Comparison of ENCODE assay signal across 17 cellular contexts in the genomic region with DNA sequence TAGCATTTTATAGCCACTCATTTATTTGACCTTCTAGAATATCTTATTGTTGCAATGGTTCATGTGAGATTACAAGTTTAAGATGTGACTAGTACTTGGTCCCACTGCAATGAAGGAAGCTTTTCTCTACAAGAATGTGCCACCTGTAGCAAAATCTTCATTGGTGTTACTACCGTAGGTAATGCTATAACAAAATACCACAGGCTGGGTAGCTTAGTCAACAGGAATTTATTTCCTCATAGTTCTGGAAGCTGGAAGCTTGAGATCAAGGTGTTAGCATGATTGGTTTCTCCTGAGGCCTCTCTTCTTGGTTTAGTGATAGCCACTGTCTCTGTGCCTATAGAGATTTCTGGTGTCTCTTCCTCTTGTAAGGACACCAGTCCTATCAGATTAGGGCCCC.
DNase-seq lines count a peak whose midpoint lies in the region; ATAC-seq, FAIRE-seq and TF ChIP-seq lines count a peak whose summit lies in the region.
"Had no signal": no experiment of that assay in that cellular context is flagged by ENCODE, and none has a peak within 500 bp of the region (broad histone marks: within the 10 kb centered on the region; RNA-seq: fewer than 3 reads in every experiment).

No MANE protein-coding gene starts in this region.

- H3K4me1 ChIP-seq in mammary epithelial cell (ENCODE audit: insufficient read depth, low read length) (no peaks in the 10 kb centered on the region), breast epithelium (no peaks in the 10 kb centered on the region), GM23338 (ENCODE audit: insufficient read depth) (no peaks in the 10 kb centered on the region), testis (no peaks in the 10 kb centered on the region)

- CTCF ChIA-PET in mammary epithelial cell (lab: Charles Lee; ENCODE audit: low non-redundant PET) = no interaction called here

- no peak overlapping the region for H2AFZ ChIP-seq in mammary epithelial cell (ENCODE audit: low read depth, low read length)
- H2AFZ ChIP-seq in GM23338 = no peak overlapping the region; the same call in 1 of the 2 replicates

- H3K36me3 ChIP-seq in mammary epithelial cell (ENCODE audit: insufficient read depth, low read length) = no peaks in the 10 kb centered on the region
- no peaks in the 10 kb centered on the region for H3K36me3 ChIP-seq in breast epithelium
- no peaks in the 10 kb centered on the region for H3K36me3 ChIP-seq in bronchial epithelial cell (ENCODE audit: control insufficient read depth, insufficient read depth, low read length)
- H3K36me3 ChIP-seq in GM23338 (ENCODE audit: insufficient read depth) = no peaks in the 10 kb centered on the region
- H3K36me3 ChIP-seq in testis (ENCODE audit: low read depth, missing control alignments) = no peaks in the 10 kb centered on the region

- no peak for FAIRE-seq in bronchial epithelial cell (lab: Jason Lieb, UNC)
- FAIRE-seq: GM12891, GM19239, H54 had no signal

- no peak overlapping the region for H3K9ac ChIP-seq in mammary epithelial cell (ENCODE audit: insufficient read depth, low read length)

- WGBS in mammary epithelial cell (ENCODE audit: low coverage, missing lambda C conversion rate) = 43% methylated on average over 1 of the region's 1 CpG
- WGBS in testis, 2 donors = 73 to 89% methylated on average over 1 of the region's 1 CpG

- DNase-seq in mammary epithelial cell = peak; percentile 33
- no peak for DNase-seq in breast epithelium (ENCODE audit: low spot score in 2 of 2)
- DNase-seq in bronchial epithelial cell (ENCODE audit: low read depth) = peak; percentile 33
- DNase-seq in kidney tubule cell (ENCODE audit: low spot score) = peak; percentile 85
- no peak for DNase-seq in Kasumi-1 (lab: John Stamatoyannopoulos, UW)
- no peak for DNase-seq in GM23338 (ENCODE audit: low spot score)
- no peak for DNase-seq in testis
- DNase-seq: CD8-positive, alpha-beta T cell; COR-L47; DMS 273 treated with DMSO at 0.1 percent for 48 hours; IMR-90 had no signal

- H4K20me1 ChIP-seq in mammary epithelial cell (ENCODE audit: insufficient read depth, low read length) = no peaks in the 10 kb centered on the region
- no peaks in the 10 kb centered on the region for H4K20me1 ChIP-seq in GM23338 (replicated peaks; ENCODE audit: insufficient read depth)

- ATAC-seq in GM23338 (no peak), HG02678 (IDR thresholded peaks at IDR 0.05; ENCODE audit: unreplicated experiment) (no peak)
- ATAC-seq: CD8-positive, alpha-beta T cell had no signal

- H3K36me3 Mint-ChIP-seq in GM23338 (ENCODE audit: low read depth) = no peaks in the 10 kb centered on the region
- H3K36me3 Mint-ChIP-seq: CD14-positive monocyte; CD8-positive, alpha-beta T cell had no signal

- intact Hi-C loops in mammary epithelial cell (cut with micrococcal nuclease) (no loop called here), breast epithelium (cut with DNase I; ENCODE audit: low total_unique reads) (no loop called here), testis (cut with DNase I; ENCODE audit: low total_unique reads) (no loop called here)

- dilution Hi-C loops in mammary epithelial cell (cut with HindIII; ENCODE audit: low sequenced_read_pairs) = no loop called here

- TF ChIP-seq POLR2A in breast epithelium (IDR thresholded peaks at IDR 0.05) (no peak), testis (IDR thresholded peaks at IDR 0.05) (no peak)

- no peaks in the 10 kb centered on the region for H3F3A ChIP-seq in GM23338 (replicated peaks; ENCODE audit: low read depth)

- BruUV-seq in mammary epithelial cell (replicated peaks; lab: Mats Ljungman, UMichigan) = no TSS peak

- H3K4me1 Mint-ChIP-seq in GM23338 = no peaks in the 10 kb centered on the region; the same call in 2 of the 3 replicates
- H3K4me1 Mint-ChIP-seq: CD14-positive monocyte had no signal

- no peak overlapping the region for H3K27ac Mint-ChIP-seq in GM23338
- H3K27ac Mint-ChIP-seq: CD14-positive monocyte; CD8-positive, alpha-beta T cell had no signal

- H3K9me2 ChIP-seq in GM23338 (ENCODE audit: insufficient read depth) = no peaks in the 10 kb centered on the region

- in situ Hi-C loops in mammary epithelial cell (cut with MboI; ENCODE audit: low sequenced_read_pairs in 2 of 2) = no loop called here

- peaks cover 2% of the 10 kb centered on the region for H3K27me3 Mint-ChIP-seq in GM23338 (ENCODE audit: insufficient read depth, low read depth, poor library complexity)

- H3K4me3 ChIP-seq in mammary epithelial cell (replicated peaks in 1 of 3; ENCODE audit: insufficient read depth in 1 of 3, low read depth in 2 of 3, low read length in 3 of 3) = no peak overlapping the region
- H3K4me3 ChIP-seq in breast epithelium = no peak overlapping the region
- no peak overlapping the region for H3K4me3 ChIP-seq in bronchial epithelial cell (ENCODE audit: low read depth, low read length)
- H3K4me3 ChIP-seq in GM23338 = no peak overlapping the region
- no peak overlapping the region for H3K4me3 ChIP-seq in testis

- H3K27ac ChIP-seq in mammary epithelial cell (ENCODE audit: insufficient read depth, low read depth, low read length) = no peak overlapping the region
- H3K27ac ChIP-seq in breast epithelium = no peak overlapping the region
- no peak overlapping the region for H3K27ac ChIP-seq in GM23338 (ENCODE audit: low read depth)
- no peak overlapping the region for H3K27ac ChIP-seq in testis
- H3K27ac ChIP-seq: 22Rv1 had no signal

- H3K9me3 ChIP-seq in mammary epithelial cell (replicated peaks; ENCODE audit: insufficient read depth, low read length) (no peaks in the 10 kb centered on the region), breast epithelium (no peaks in the 10 kb centered on the region), testis (no peaks in the 10 kb centered on the region)

- H3K9me3 Mint-ChIP-seq in GM23338 = no peaks in the 10 kb centered on the region
- H3K9me3 Mint-ChIP-seq: CD8-positive, alpha-beta T cell had no signal

- H3K27me3 ChIP-seq in mammary epithelial cell (ENCODE audit: insufficient read depth, low read length) (no peaks in the 10 kb centered on the region), breast epithelium (no peaks in the 10 kb centered on the region), bronchial epithelial cell (ENCODE audit: control insufficient read depth, insufficient read depth, low read length) (no peaks in the 10 kb centered on the region), GM23338 (ENCODE audit: insufficient read depth) (no peaks in the 10 kb centered on the region), testis (no peaks in the 10 kb centered on the region)

- H3K4me3 Mint-ChIP-seq in GM23338 = no peak overlapping the region
- H3K4me3 Mint-ChIP-seq: CD14-positive monocyte; CD8-positive, alpha-beta T cell had no signal

- H3K79me2 ChIP-seq in mammary epithelial cell (ENCODE audit: insufficient read depth, low read length) (no peaks in the 10 kb centered on the region), GM23338 (replicated peaks; ENCODE audit: insufficient read depth) (no peaks in the 10 kb centered on the region)

- H3K4me2 ChIP-seq in mammary epithelial cell (ENCODE audit: insufficient read depth, low read depth, low read length) (no peak overlapping the region), GM23338 (no peak overlapping the region)

- no peak for TF ChIP-seq CTCF in mammary epithelial cell (conservative IDR thresholded peaks at IDR 0.05 in 1 of 2, IDR thresholded peaks at IDR 0.05 in 1 of 2; ENCODE audit: extremely low read depth in 1 of 2, insufficient read depth in 1 of 2, low read depth in 1 of 2, low read length in 2 of 2)
- no peak for TF ChIP-seq CTCF in breast epithelium (IDR thresholded peaks at IDR 0.05)
- no peak for TF ChIP-seq CTCF in bronchial epithelial cell (IDR thresholded peaks at IDR 0.05; ENCODE audit: insufficient read depth, low read length, severe bottlenecking)
- TF ChIP-seq CTCF in GM23338 (conservative IDR thresholded peaks at IDR 0.05; ENCODE audit: low read depth in 2 of 2) = no peak
- TF ChIP-seq CTCF in testis (IDR thresholded peaks at IDR 0.05) = no peak

TF ChIP-seq in GM23338, 12 proteins besides CTCF, POLR2A, EP300 and RAD21 (continues in another document):
- no peak for TF ChIP-seq ZNF331 (CRISPR knock-in tag; IDR thresholded peaks at IDR 0.05; ENCODE audit: low read depth)

Comparison
In these comparisons a context has a peak if more than half of its experiments do, and no peak if none do; other contexts are left out.
1. DNase-seq: peak in mammary epithelial cell (single experiment), bronchial epithelial cell (single experiment) and kidney tubule cell (single experiment); none in breast epithelium (0 of 2), Kasumi-1 (0 of 2), GM23338 (single experiment) and testis (single experiment).